Comparison of ENCODE assay signal across 18 cellular contexts in the genomic region with DNA sequence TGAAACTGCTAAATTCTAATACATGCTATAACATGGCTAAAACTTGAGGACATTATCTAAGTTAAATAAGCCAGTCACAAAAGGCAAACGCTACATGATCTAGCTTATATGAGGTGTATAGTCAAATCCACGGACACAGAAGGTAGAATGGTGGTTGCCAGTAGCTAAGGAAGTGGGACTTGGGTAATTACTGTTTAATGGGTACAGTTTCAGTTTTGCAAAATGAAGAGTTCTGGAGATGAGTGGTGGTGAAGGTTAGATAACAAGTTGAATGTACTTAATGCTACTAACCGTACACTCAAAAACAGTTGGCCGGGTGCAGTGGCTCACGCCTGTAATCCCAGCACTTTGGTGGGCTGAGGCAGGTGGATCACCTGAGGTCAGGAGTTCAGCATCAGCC.
DNase-seq lines count a peak whose midpoint lies in the region; ATAC-seq and TF ChIP-seq lines count a peak whose summit lies in the region.
"Had no signal": no experiment of that assay in that cellular context is flagged by ENCODE, and none has a peak within 500 bp of the region (broad histone marks: within the 10 kb centered on the region; RNA-seq: fewer than 3 reads in every experiment).

No MANE protein-coding gene starts in this region.

- H3K4me2 ChIP-seq in OCI-LY3 (ENCODE audit: low read length) = peak overlapping the region; percentile 60

- H3K27ac ChIP-seq in OCI-LY3 (ENCODE audit: low read length) (no peak overlapping the region), epithelial cell of prostate (peak overlapping the region; percentile 46)

- peak; percentile 45 for ATAC-seq in activated CD4-positive, alpha-beta T cell treated with anti-CD3 and anti-CD28 coated beads for 36 hours
- ATAC-seq in activated naive CD8-positive, alpha-beta T cell treated with anti-CD3 and anti-CD28 coated beads, Interleukin-2, amount 50 U/mL, for 24 hours = no peak
- ATAC-seq: HepG2 had no signal

- intact Hi-C loops in activated CD4-positive, alpha-beta T cell treated with anti-CD3 and anti-CD28 coated beads for 36 hours (cut with DNase I, micrococcal nuclease) = no loop called here

- no peak overlapping the region for H2AFZ ChIP-seq in OCI-LY3 (ENCODE audit: low read depth, low read length)

- H3K4me3 ChIP-seq in OCI-LY3 (ENCODE audit: low read length) = no peak overlapping the region

- no peak overlapping the region for H3K27ac Mint-ChIP-seq in activated CD4-positive, alpha-beta T cell treated with anti-CD3 and anti-CD28 coated beads for 36 hours
- H3K27ac Mint-ChIP-seq in activated naive CD8-positive, alpha-beta T cell treated with anti-CD3 and anti-CD28 coated beads, Interleukin-2, amount 50 U/mL, for 24 hours = no peak overlapping the region
- H3K27ac Mint-ChIP-seq in activated naive CD8-positive, alpha-beta T cell treated with anti-CD3 and anti-CD28 coated beads for 36 hours = no peak overlapping the region

- H3K4me1 Mint-ChIP-seq in activated CD4-positive, alpha-beta T cell treated with anti-CD3 and anti-CD28 coated beads for 36 hours = peaks cover 52% of the 10 kb centered on the region
- peaks cover 61% of the 10 kb centered on the region for H3K4me1 Mint-ChIP-seq in activated naive CD8-positive, alpha-beta T cell treated with anti-CD3 and anti-CD28 coated beads, Interleukin-2, amount 50 U/mL, for 24 hours
- peaks cover 28% of the 10 kb centered on the region for H3K4me1 Mint-ChIP-seq in activated naive CD8-positive, alpha-beta T cell treated with anti-CD3 and anti-CD28 coated beads for 36 hours

- TF ChIP-seq CTCF in OCI-LY3 (IDR thresholded peaks at IDR 0.05; ENCODE audit: low read depth, low read length) = no peak

- H4K20me1 ChIP-seq in OCI-LY3 (ENCODE audit: insufficient read depth, low read length) = peaks cover 2% of the 10 kb centered on the region; the same call in 1 of the 2 replicates

- DNase-seq in activated CD4-positive, alpha-beta T cell treated with anti-CD3 and anti-CD28 coated beads for 36 hours = no peak
- no peak for DNase-seq in activated CD4-positive, alpha-beta T cell treated with anti-CD3 and anti-CD28 coated beads for 48 hours
- no peak for DNase-seq in activated naive CD8-positive, alpha-beta T cell treated with anti-CD3 and anti-CD28 coated beads, Interleukin-2, amount 50 U/mL, for 24 hours
- no peak for DNase-seq in activated naive CD8-positive, alpha-beta T cell treated with anti-CD3 and anti-CD28 coated beads for 36 hours
- DNase-seq in epithelial cell of prostate (ENCODE audit: low read depth, low spot score) (no peak), NCI-H2029 treated with DMSO at 0.1 percent for 48 hours (lab: John Stamatoyannopoulos, UW) (no peak), SIG-M5 (lab: John Stamatoyannopoulos, UW) (no peak)
- DNase-seq: 8988T, DMS79 treated with DMSO at 0.1 percent for 48 hours, KG1, NCI-H1048, NCI-H1436 treated with DMSO at 0.1 percent for 48 hours, NCI-H2081 treated with DMSO at 0.1 percent for 48 hours, NCI-H2227 treated with DMSO at 0.1 percent for 48 hours, NCI-H524, Right ventricle myocardium superior had no signal

- peaks cover 77% of the 10 kb centered on the region for H3K36me3 Mint-ChIP-seq in activated CD4-positive, alpha-beta T cell treated with anti-CD3 and anti-CD28 coated beads for 36 hours (ENCODE audit: low read depth)
- H3K36me3 Mint-ChIP-seq in activated naive CD8-positive, alpha-beta T cell treated with anti-CD3 and anti-CD28 coated beads, Interleukin-2, amount 50 U/mL, for 24 hours (ENCODE audit: low read depth) = peaks cover 64% of the 10 kb centered on the region
- peaks cover 47% of the 10 kb centered on the region for H3K36me3 Mint-ChIP-seq in activated naive CD8-positive, alpha-beta T cell treated with anti-CD3 and anti-CD28 coated beads for 36 hours

- no peaks in the 10 kb centered on the region for H3K9me3 Mint-ChIP-seq in activated CD4-positive, alpha-beta T cell treated with anti-CD3 and anti-CD28 coated beads for 36 hours (ENCODE audit: low read depth)
- no peaks in the 10 kb centered on the region for H3K9me3 Mint-ChIP-seq in activated naive CD8-positive, alpha-beta T cell treated with anti-CD3 and anti-CD28 coated beads, Interleukin-2, amount 50 U/mL, for 24 hours
- H3K9me3 Mint-ChIP-seq in activated naive CD8-positive, alpha-beta T cell treated with anti-CD3 and anti-CD28 coated beads for 36 hours = no peaks in the 10 kb centered on the region

- no peaks in the 10 kb centered on the region for H3K27me3 Mint-ChIP-seq in activated CD4-positive, alpha-beta T cell treated with anti-CD3 and anti-CD28 coated beads for 36 hours
- H3K27me3 Mint-ChIP-seq in activated naive CD8-positive, alpha-beta T cell treated with anti-CD3 and anti-CD28 coated beads, Interleukin-2, amount 50 U/mL, for 24 hours = no peaks in the 10 kb centered on the region
- no peaks in the 10 kb centered on the region for H3K27me3 Mint-ChIP-seq in activated naive CD8-positive, alpha-beta T cell treated with anti-CD3 and anti-CD28 coated beads for 36 hours

- POLR2A ChIA-PET in activated CD4-positive, alpha-beta T cell treated with anti-CD3 and anti-CD28 coated beads for 36 hours (lab: Charles Lee) = interaction anchor here (1.0 kb wide), 1 partner anchor 21 kb away, joined by 3 read pairs; no protein-coding TSS in a partner anchor

- H3K4me3 Mint-ChIP-seq in activated CD4-positive, alpha-beta T cell treated with anti-CD3 and anti-CD28 coated beads for 36 hours = peak overlapping the region; percentile 28
- H3K4me3 Mint-ChIP-seq in activated naive CD8-positive, alpha-beta T cell treated with anti-CD3 and anti-CD28 coated beads, Interleukin-2, amount 50 U/mL, for 24 hours = peak overlapping the region; percentile 1
- no peak overlapping the region for H3K4me3 Mint-ChIP-seq in activated naive CD8-positive, alpha-beta T cell treated with anti-CD3 and anti-CD28 coated beads for 36 hours

- H3K9ac ChIP-seq in OCI-LY3 (ENCODE audit: low read length) = no peak overlapping the region

- CTCF ChIA-PET in activated CD4-positive, alpha-beta T cell treated with anti-CD3 and anti-CD28 coated beads for 36 hours (lab: Charles Lee) = no interaction called here

- no peaks in the 10 kb centered on the region for H3K9me3 ChIP-seq in OCI-LY3 (ENCODE audit: insufficient read depth, low read length)

- H3K36me3 ChIP-seq in OCI-LY3 (replicated peaks; ENCODE audit: low read depth, low read length) = peaks cover 6% of the 10 kb centered on the region

- H3K79me2 ChIP-seq in OCI-LY3 (ENCODE audit: low read length) = peaks cover 8% of the 10 kb centered on the region

- peaks cover 30% of the 10 kb centered on the region for H3K4me1 ChIP-seq in OCI-LY3 (ENCODE audit: low read length)

- H3K27me3 ChIP-seq in OCI-LY3 (ENCODE audit: low read depth, low read length) = no peaks in the 10 kb centered on the region
